In genomic region chr1:53946252-53947171, GRCh38 we compare ENCODE assay signal across 8 cellular contexts. TPM values are rescaled to one million over a fixed set of nuclear protein-coding genes. Genes with fewer than 3 reads are reported as not detected.
A peak's percentile ranks its signal among the peaks of the same experiment; 100 is the strongest.
DNase-seq lines count a peak whose midpoint lies in the region; ATAC-seq, FAIRE-seq and TF ChIP-seq lines count a peak whose summit lies in the region.

A gene with protein sequence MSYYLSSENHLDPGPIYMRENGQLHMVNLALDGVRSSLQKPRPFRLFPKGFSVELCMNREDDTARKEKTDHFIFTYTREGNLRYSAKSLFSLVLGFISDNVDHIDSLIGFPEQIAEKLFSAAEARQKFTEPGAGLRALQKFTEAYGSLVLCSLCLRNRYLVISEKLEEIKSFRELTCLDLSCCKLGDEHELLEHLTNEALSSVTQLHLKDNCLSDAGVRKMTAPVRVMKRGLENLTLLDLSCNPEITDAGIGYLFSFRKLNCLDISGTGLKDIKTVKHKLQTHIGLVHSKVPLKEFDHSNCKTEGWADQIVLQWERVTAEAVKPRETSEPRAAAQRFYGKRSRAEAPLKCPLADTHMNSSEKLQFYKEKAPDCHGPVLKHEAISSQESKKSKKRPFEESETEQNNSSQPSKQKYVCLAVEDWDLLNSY (plus strand): TSS chr1:53946350. CDS start chr1:53952000, 5,650 bp downstream.

- peak; percentile 54 for FAIRE-seq in HTR-8/SVneo (lab: Jason Lieb, UNC)

- H3K4me3 ChIP-seq in cardiac muscle cell (peak within 1 kb of the TSS; percentile 96), psoas muscle (peak within 1 kb of the TSS; percentile 90)

- H3K27me3 ChIP-seq in cardiac muscle cell, result no peaks in the 10 kb centered on the region
- no peaks in the 10 kb centered on the region for H3K27me3 ChIP-seq in psoas muscle (ENCODE audit: insufficient read depth in 3 of 3, low read length in 2 of 3)

- H3K4me1 Mint-ChIP-seq in activated CD4-positive, alpha-beta memory T cell treated with anti-CD3 and anti-CD28 coated beads, Interleukin-2, amount 10 ng/mL, durations not matched to agents 7 days and 5 days, result peaks cover 50% of the 10 kb centered on the region

- intact Hi-C loops in psoas muscle (cut with DNase I), result loop anchor here in 1 of 2 donors (2.0 to 5.0 kb wide), 3 partner anchors 58 to 106 kb away; partner anchors contain the start of genes TCEANC2, TMEM59 and YIPF1

- POLR2A ChIA-PET in activated CD4-positive, alpha-beta memory T cell treated with anti-CD3 and anti-CD28 coated beads, Interleukin-2, amount 10 ng/mL, durations not matched to agents 7 days and 5 days (lab: Charles Lee), result interaction anchor here (0.6 to 5.7 kb wide), 17 partner anchors 10 to 1913 kb away, joined by 3 to 51 read pairs (median 6); partner anchors contain the start of genes KTI12, NDC1, TCEANC2 and TMEM59

- peak within 1 kb of the TSS; percentile 92 for H3K27ac Mint-ChIP-seq in activated CD4-positive, alpha-beta memory T cell treated with anti-CD3 and anti-CD28 coated beads, Interleukin-2, amount 10 ng/mL, durations not matched to agents 7 days and 5 days

- no peaks in the 10 kb centered on the region for H3K9me3 Mint-ChIP-seq in activated CD4-positive, alpha-beta memory T cell treated with anti-CD3 and anti-CD28 coated beads, Interleukin-2, amount 10 ng/mL, durations not matched to agents 7 days and 5 days

- H3K9me3 ChIP-seq in cardiac muscle cell (ENCODE audit: low read depth), result no peaks in the 10 kb centered on the region
- H3K9me3 ChIP-seq in psoas muscle, result no peaks in the 10 kb centered on the region

- peaks cover 19% of the 10 kb centered on the region for H3K36me3 Mint-ChIP-seq in activated CD4-positive, alpha-beta memory T cell treated with anti-CD3 and anti-CD28 coated beads, Interleukin-2, amount 10 ng/mL, durations not matched to agents 7 days and 5 days (ENCODE audit: low read depth)

- WGBS in psoas muscle, 3 donors, result 1 to 2% (median 1%) methylated on average over 38 to 58 of the region's 58 CpGs

- peak; percentile 60 to 88 (median 86) for DNase-seq in activated CD4-positive, CD25-positive, alpha-beta regulatory T cell (lab: John Stamatoyannopoulos, UW)
- no peak for DNase-seq in activated CD4-positive, CD25-positive, alpha-beta regulatory T cell treated with anti-CD3 and anti-CD28 coated beads, Interleukin-2, amount 50 U/mL, for 72 hours
- no peak for DNase-seq in HTR-8/SVneo (ENCODE audit: insufficient read length, low spot score)
- DNase-seq in activated CD4-positive, alpha-beta memory T cell treated with anti-CD3 and anti-CD28 coated beads, Interleukin-2, amount 10 ng/mL, durations not matched to agents 7 days and 5 days, result no peak
- no peak for DNase-seq in cardiac muscle cell (ENCODE audit: low read depth in 1 of 2, low spot score in 1 of 2)
- no peak for DNase-seq in psoas muscle
- no peak for DNase-seq in cerebellar nuclear complex (lab: John Stamatoyannopoulos, UW)

- no peaks in the 10 kb centered on the region for H3K27me3 Mint-ChIP-seq in activated CD4-positive, alpha-beta memory T cell treated with anti-CD3 and anti-CD28 coated beads, Interleukin-2, amount 10 ng/mL, durations not matched to agents 7 days and 5 days

- TF ChIP-seq CTCF in cardiac muscle cell (IDR thresholded peaks at IDR 0.05; ENCODE audit: low read depth, low read length), result peak; percentile 31
- TF ChIP-seq CTCF in psoas muscle (IDR thresholded peaks at IDR 0.05), result peak; percentile 22

- H3K27ac ChIP-seq in cardiac muscle cell (peak within 1 kb of the TSS; percentile 91), psoas muscle (peak within 1 kb of the TSS; percentile 89)

- ATAC-seq in GM21515 (IDR thresholded peaks at IDR 0.05; ENCODE audit: unreplicated experiment) (peak; percentile 55), psoas muscle (peak; percentile 88 to 92 (median 90))

- H3K36me3 ChIP-seq in cardiac muscle cell (no peaks in the 10 kb centered on the region), psoas muscle (ENCODE audit: insufficient read depth in 1 of 2, low read depth in 1 of 2) (peaks cover 0 to 1% of the 10 kb centered on the region in 2 donors)

- H3K4me3 Mint-ChIP-seq in activated CD4-positive, alpha-beta memory T cell treated with anti-CD3 and anti-CD28 coated beads, Interleukin-2, amount 10 ng/mL, durations not matched to agents 7 days and 5 days, result peak within 1 kb of the TSS; percentile 96

- CTCF ChIA-PET in activated CD4-positive, alpha-beta memory T cell treated with anti-CD3 and anti-CD28 coated beads, Interleukin-2, amount 10 ng/mL, durations not matched to agents 7 days and 5 days (lab: Charles Lee), result interaction anchor here (0.9 to 4.9 kb wide), 21 partner anchors 9 to 120 kb away, joined by 3 to 41 read pairs (median 5); partner anchors contain the start of genes DIO1, NDC1, TCEANC2 and TMEM59

- peaks cover 13% of the 10 kb centered on the region for H3K4me1 ChIP-seq in cardiac muscle cell (ENCODE audit: low read depth)
- peaks cover 20% of the 10 kb centered on the region for H3K4me1 ChIP-seq in psoas muscle

RNA-seq across cellular contexts. Expression of the gene that starts here (rescaled TPM):
- total RNA-seq in activated CD4-positive, alpha-beta memory T cell treated with anti-CD3 and anti-CD28 coated beads, Interleukin-2, amount 10 ng/mL, durations not matched to agents 7 days and 5 days, result 10 to 100 TPM; 19.9 to 20.8 TPM
- 39.3 and 44.9 TPM in 2 replicates for total RNA-seq in cardiac muscle cell
- 49.6 and 50.5 TPM in 2 replicates for polyA plus RNA-seq in cardiac muscle cell
- total RNA-seq in psoas muscle, result 10 to 100 TPM; 10.0 to 16.9 (median 11.9) TPM
- 10 to 100 TPM; 11.0 to 14.7 (median 14.0) TPM for polyA plus RNA-seq in psoas muscle

Comparison
In these comparisons a context has a peak if more than half of its experiments do, and no peak if none do; other contexts are left out.
1. DNase-seq: peak in activated CD4-positive, CD25-positive, alpha-beta regulatory T cell (4 of 4); none in activated CD4-positive, CD25-positive, alpha-beta regulatory T cell treated with anti-CD3 and anti-CD28 coated beads, Interleukin-2, amount 50 U/mL, for 72 hours (single experiment), HTR-8/SVneo (single experiment), activated CD4-positive, alpha-beta memory T cell treated with anti-CD3 and anti-CD28 coated beads, Interleukin-2, amount 10 ng/mL, durations not matched to agents 7 days and 5 days (single experiment), cardiac muscle cell (0 of 2), psoas muscle (0 of 2) and cerebellar nuclear complex (0 of 2).